14 cellular contexts compared by ENCODE assay signal in the genomic region with DNA sequence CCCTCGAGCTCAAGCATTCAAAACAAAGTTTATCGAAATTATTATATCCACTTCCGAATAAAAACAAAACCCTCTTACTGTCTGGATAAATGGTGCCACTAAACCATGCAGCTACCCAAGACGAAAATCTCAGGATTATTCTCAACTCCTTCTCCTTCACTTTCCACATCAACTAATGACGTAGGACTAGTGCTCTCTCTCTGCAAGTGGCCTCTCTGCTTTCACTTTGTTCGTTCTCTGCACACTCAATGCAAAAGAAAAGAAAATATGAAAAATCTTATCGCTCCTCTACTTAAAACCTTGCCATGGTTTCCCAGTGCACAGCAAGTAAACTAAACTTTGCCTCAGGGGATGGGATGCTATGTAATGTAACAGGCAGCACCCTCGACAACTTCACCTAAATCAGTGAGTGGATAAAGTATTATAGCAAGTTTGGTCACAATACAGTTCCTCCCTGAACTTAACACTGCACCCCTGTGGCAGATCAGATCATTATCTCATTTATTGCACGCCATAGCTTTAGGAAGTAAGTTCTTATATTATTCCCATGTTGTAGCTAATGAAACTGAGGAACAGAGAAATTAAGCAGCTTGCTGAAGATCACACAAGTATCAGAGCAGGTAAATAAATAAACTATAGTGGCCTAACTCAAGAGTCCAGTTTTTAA.
DNase-seq lines count a peak whose midpoint lies in the region; ATAC-seq lines count a peak whose summit lies in the region.
"Had no signal": no experiment of that assay in that cellular context is flagged by ENCODE, and none has a peak within 500 bp of the region (broad histone marks: within the 10 kb centered on the region; RNA-seq: fewer than 3 reads in every experiment).

No MANE protein-coding gene starts in this region.

- H3K9me3 Mint-ChIP-seq in activated naive CD4-positive, alpha-beta T cell treated with anti-CD3 and anti-CD28 coated beads, Interleukin-2, amount 50 U/mL, for 24 hours: no peaks in the 10 kb centered on the region
- H3K9me3 Mint-ChIP-seq in activated T-helper 1 cell treated with anti-CD3 and anti-CD28 coated beads, Interleukin-12 subunit alpha, Interleukin-12 subunit beta, Interleukin-2, Interleukin-4 antibody, amounts not matched to agents 30 ng/mL and 10 ng/mL and 1 ng/mL, durations not matched to agents 14 hours and 24 hours and 36 hours: peaks cover 3% of the 10 kb centered on the region
- no peaks in the 10 kb centered on the region for H3K9me3 Mint-ChIP-seq in effector memory CD8-positive, alpha-beta T cell

- peak overlapping the region; percentile 14 for H3K27ac Mint-ChIP-seq in activated naive CD4-positive, alpha-beta T cell treated with anti-CD3 and anti-CD28 coated beads, Interleukin-2, amount 50 U/mL, for 24 hours
- H3K27ac Mint-ChIP-seq in activated T-helper 1 cell treated with anti-CD3 and anti-CD28 coated beads, Interleukin-12 subunit alpha, Interleukin-12 subunit beta, Interleukin-2, Interleukin-4 antibody, amounts not matched to agents 30 ng/mL and 10 ng/mL and 1 ng/mL, durations not matched to agents 14 hours and 24 hours and 36 hours: no peak overlapping the region
- no peak overlapping the region for H3K27ac Mint-ChIP-seq in effector memory CD8-positive, alpha-beta T cell

- H3K27me3 Mint-ChIP-seq in activated naive CD4-positive, alpha-beta T cell treated with anti-CD3 and anti-CD28 coated beads, Interleukin-2, amount 50 U/mL, for 24 hours: no peaks in the 10 kb centered on the region
- H3K27me3 Mint-ChIP-seq in activated T-helper 1 cell treated with anti-CD3 and anti-CD28 coated beads, Interleukin-12 subunit alpha, Interleukin-12 subunit beta, Interleukin-2, Interleukin-4 antibody, amounts not matched to agents 30 ng/mL and 10 ng/mL and 1 ng/mL, durations not matched to agents 14 hours and 24 hours and 36 hours (ENCODE audit: insufficient read depth): no peaks in the 10 kb centered on the region
- H3K27me3 Mint-ChIP-seq in effector memory CD8-positive, alpha-beta T cell: no peaks in the 10 kb centered on the region

- no peak for DNase-seq in activated naive CD4-positive, alpha-beta T cell treated with anti-CD3 and anti-CD28 coated beads, Interleukin-2, amount 50 U/mL, for 16 hours
- DNase-seq in Kasumi-1 (lab: John Stamatoyannopoulos, UW): peak; percentile 9 to 30
- DNase-seq in activated T-helper 1 cell treated with anti-CD3 and anti-CD28 coated beads, Interleukin-12 subunit alpha, Interleukin-12 subunit beta, Interleukin-2, Interleukin-4 antibody, amounts not matched to agents 30 ng/mL and 10 ng/mL and 1 ng/mL, durations not matched to agents 14 hours and 24 hours and 36 hours (ENCODE audit: low spot score): no peak
- no peak for DNase-seq in effector memory CD8-positive, alpha-beta T cell
- DNase-seq in NCI-H526 (lab: John Stamatoyannopoulos, UW): no peak
- DNase-seq in GM03348 (ENCODE audit: low spot score): no peak
- no peak for DNase-seq in DMS 273 (lab: John Stamatoyannopoulos, UW; ENCODE audit: unreplicated experiment)
- DNase-seq: brain microvascular endothelial cell, GF-D8, heart right ventricle, left ventricle myocardium superior, NCI-H2107, uterus had no signal

- no peak for ATAC-seq in effector memory CD8-positive, alpha-beta T cell (replicated peaks)
- ATAC-seq: heart right ventricle, left ventricle myocardium superior had no signal

- peak overlapping the region; percentile 61 for H3K4me3 Mint-ChIP-seq in activated naive CD4-positive, alpha-beta T cell treated with anti-CD3 and anti-CD28 coated beads, Interleukin-2, amount 50 U/mL, for 24 hours
- H3K4me3 Mint-ChIP-seq in activated T-helper 1 cell treated with anti-CD3 and anti-CD28 coated beads, Interleukin-12 subunit alpha, Interleukin-12 subunit beta, Interleukin-2, Interleukin-4 antibody, amounts not matched to agents 30 ng/mL and 10 ng/mL and 1 ng/mL, durations not matched to agents 14 hours and 24 hours and 36 hours: peak overlapping the region; percentile 43
- no peak overlapping the region for H3K4me3 Mint-ChIP-seq in effector memory CD8-positive, alpha-beta T cell

- H3K4me1 Mint-ChIP-seq in activated naive CD4-positive, alpha-beta T cell treated with anti-CD3 and anti-CD28 coated beads, Interleukin-2, amount 50 U/mL, for 24 hours: peaks cover 10% of the 10 kb centered on the region
- H3K4me1 Mint-ChIP-seq in activated T-helper 1 cell treated with anti-CD3 and anti-CD28 coated beads, Interleukin-12 subunit alpha, Interleukin-12 subunit beta, Interleukin-2, Interleukin-4 antibody, amounts not matched to agents 30 ng/mL and 10 ng/mL and 1 ng/mL, durations not matched to agents 14 hours and 24 hours and 36 hours (ENCODE audit: low read depth): peaks cover 12% of the 10 kb centered on the region
- peaks cover 4 to 6% of the 10 kb centered on the region in 2 donors for H3K4me1 Mint-ChIP-seq in effector memory CD8-positive, alpha-beta T cell (ENCODE audit: low read depth in 2 of 2)

- no peaks in the 10 kb centered on the region for H3K36me3 Mint-ChIP-seq in activated naive CD4-positive, alpha-beta T cell treated with anti-CD3 and anti-CD28 coated beads, Interleukin-2, amount 50 U/mL, for 24 hours
- H3K36me3 Mint-ChIP-seq in activated T-helper 1 cell treated with anti-CD3 and anti-CD28 coated beads, Interleukin-12 subunit alpha, Interleukin-12 subunit beta, Interleukin-2, Interleukin-4 antibody, amounts not matched to agents 30 ng/mL and 10 ng/mL and 1 ng/mL, durations not matched to agents 14 hours and 24 hours and 36 hours (ENCODE audit: low read depth): peaks cover 2% of the 10 kb centered on the region
- H3K36me3 Mint-ChIP-seq in effector memory CD8-positive, alpha-beta T cell (ENCODE audit: insufficient read depth): no peaks in the 10 kb centered on the region

- intact Hi-C loops in activated T-helper 1 cell treated with anti-CD3 and anti-CD28 coated beads, Interleukin-12 subunit alpha, Interleukin-12 subunit beta, Interleukin-2, Interleukin-4 antibody, amounts not matched to agents 30 ng/mL and 10 ng/mL and 1 ng/mL, durations not matched to agents 14 hours and 24 hours and 36 hours (cut with micrococcal nuclease): no loop called here

Comparison
In these comparisons a context has a peak if more than half of its experiments do, and no peak if none do; other contexts are left out.
1. H3K4me3 Mint-ChIP-seq: peak in activated naive CD4-positive, alpha-beta T cell treated with anti-CD3 and anti-CD28 coated beads, Interleukin-2, amount 50 U/mL, for 24 hours (single experiment) and activated T-helper 1 cell treated with anti-CD3 and anti-CD28 coated beads, Interleukin-12 subunit alpha, Interleukin-12 subunit beta, Interleukin-2, Interleukin-4 antibody, amounts not matched to agents 30 ng/mL and 10 ng/mL and 1 ng/mL, durations not matched to agents 14 hours and 24 hours and 36 hours (single experiment); none in effector memory CD8-positive, alpha-beta T cell (0 of 2).
2. DNase-seq: peak in Kasumi-1 (2 of 2); none in activated naive CD4-positive, alpha-beta T cell treated with anti-CD3 and anti-CD28 coated beads, Interleukin-2, amount 50 U/mL, for 16 hours (single experiment), activated T-helper 1 cell treated with anti-CD3 and anti-CD28 coated beads, Interleukin-12 subunit alpha, Interleukin-12 subunit beta, Interleukin-2, Interleukin-4 antibody, amounts not matched to agents 30 ng/mL and 10 ng/mL and 1 ng/mL, durations not matched to agents 14 hours and 24 hours and 36 hours (single experiment), effector memory CD8-positive, alpha-beta T cell (0 of 3), NCI-H526 (0 of 2), GM03348 (single experiment) and DMS 273 (single experiment).